1 cellular context compared by ENCODE assay signal in the genomic region with DNA sequence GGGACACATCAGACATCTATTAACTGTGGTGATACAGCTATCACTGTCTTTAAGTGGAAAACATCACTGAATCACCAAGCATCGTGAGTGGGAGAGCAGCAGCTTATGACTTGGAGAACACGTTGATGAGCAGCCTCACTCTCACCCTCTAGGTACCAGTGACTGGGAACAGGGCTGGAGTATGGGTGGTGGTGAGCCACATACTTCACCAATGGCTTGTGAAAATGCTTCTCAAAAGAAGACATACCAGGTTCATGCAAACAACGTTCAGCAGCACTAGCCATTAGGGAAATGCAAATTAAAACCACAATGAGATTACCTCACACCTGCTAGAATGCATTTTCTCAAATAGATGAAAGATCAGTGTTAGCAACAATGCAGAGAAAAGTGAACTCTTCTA.
TF ChIP-seq lines count a peak whose summit lies in the region.

No MANE protein-coding gene starts in this region.

TF ChIP-seq in GM12878, 131 proteins besides CTCF, POLR2A, EP300 and RAD21 (continued from another document):
- TF ChIP-seq STAT3 (IDR thresholded peaks at IDR 0.05; ENCODE audit: low read depth, low read length) (no peak), POU2F2 (IDR thresholded peaks at IDR 0.05; ENCODE audit: borderline replicate concordance, low read depth, low read length) (peak; percentile 96; the same call in 2 of the 3 replicates), HCFC1 (IDR thresholded peaks at IDR 0.05; ENCODE audit: low read length) (no peak), PAX5 (IDR thresholded peaks at IDR 0.05; ENCODE audit: borderline replicate concordance, low read depth, low read length) (0 out of 2 replicates have a peak, but pooled peaks have one; percentile 11), MTA2 (IDR thresholded peaks at IDR 0.05; ENCODE audit: low read depth) (peak; percentile 34; the same call in 1 of the 2 replicates), MTA3 (IDR thresholded peaks at IDR 0.05; ENCODE audit: borderline replicate concordance, low read length) (peak; percentile 38; the same call in 1 of the 2 replicates), MEF2B (IDR thresholded peaks at IDR 0.05; ENCODE audit: partially characterized antibody, poor library complexity, severe bottlenecking) (peak; percentile 85), YY1 (IDR thresholded peaks at IDR 0.05; ENCODE audit: low read depth, low read length) (0 out of 2 replicates have a peak, but pooled peaks have one; percentile 9), ZNF217 (IDR thresholded peaks at IDR 0.05) (no peak), NBN (IDR thresholded peaks at IDR 0.05) (no peak), ZNF622 (IDR thresholded peaks at IDR 0.05) (no peak), EED (IDR thresholded peaks at IDR 0.05; ENCODE audit: low read depth) (no peak), IRF4 (IDR thresholded peaks at IDR 0.05; ENCODE audit: low read depth, low read length) (no peak), KDM1A (IDR thresholded peaks at IDR 0.05; ENCODE audit: borderline replicate concordance) (no peak)
- TF ChIP-seq, protein P1, sequence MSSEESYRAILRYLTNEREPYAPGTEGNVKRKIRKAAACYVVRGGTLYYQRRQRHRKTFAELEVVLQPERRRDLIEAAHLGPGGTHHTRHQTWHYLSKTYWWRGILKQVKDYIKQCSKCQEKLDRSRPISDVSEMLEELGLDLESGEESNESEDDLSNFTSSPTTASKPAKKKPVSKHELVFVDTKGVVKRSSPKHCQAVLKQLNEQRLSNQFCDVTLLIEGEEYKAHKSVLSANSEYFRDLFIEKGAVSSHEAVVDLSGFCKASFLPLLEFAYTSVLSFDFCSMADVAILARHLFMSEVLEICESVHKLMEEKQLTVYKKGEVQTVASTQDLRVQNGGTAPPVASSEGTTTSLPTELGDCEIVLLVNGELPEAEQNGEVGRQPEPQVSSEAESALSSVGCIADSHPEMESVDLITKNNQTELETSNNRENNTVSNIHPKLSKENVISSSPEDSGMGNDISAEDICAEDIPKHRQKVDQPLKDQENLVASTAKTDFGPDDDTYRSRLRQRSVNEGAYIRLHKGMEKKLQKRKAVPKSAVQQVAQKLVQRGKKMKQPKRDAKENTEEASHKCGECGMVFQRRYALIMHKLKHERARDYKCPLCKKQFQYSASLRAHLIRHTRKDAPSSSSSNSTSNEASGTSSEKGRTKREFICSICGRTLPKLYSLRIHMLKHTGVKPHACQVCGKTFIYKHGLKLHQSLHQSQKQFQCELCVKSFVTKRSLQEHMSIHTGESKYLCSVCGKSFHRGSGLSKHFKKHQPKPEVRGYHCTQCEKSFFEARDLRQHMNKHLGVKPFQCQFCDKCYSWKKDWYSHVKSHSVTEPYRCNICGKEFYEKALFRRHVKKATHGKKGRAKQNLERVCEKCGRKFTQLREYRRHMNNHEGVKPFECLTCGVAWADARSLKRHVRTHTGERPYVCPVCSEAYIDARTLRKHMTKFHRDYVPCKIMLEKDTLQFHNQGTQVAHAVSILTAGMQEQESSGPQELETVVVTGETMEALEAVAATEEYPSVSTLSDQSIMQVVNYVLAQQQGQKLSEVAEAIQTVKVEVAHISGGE (CRISPR knock-in tag; IDR thresholded peaks at IDR 0.05): no peak
